ENCODE assay signal across 15 cellular contexts in genomic region chr3:56838441-56838840, GRCh38. TPM values are rescaled to one million over a fixed set of nuclear protein-coding genes. Genes with fewer than 3 reads are reported as not detected.
A peak's percentile ranks its signal among the peaks of the same experiment; 100 is the strongest.
DNase-seq lines count a peak whose midpoint lies in the region; ATAC-seq and TF ChIP-seq lines count a peak whose summit lies in the region.
"Had no signal": no experiment of that assay in that cellular context is flagged by ENCODE, and none has a peak within 500 bp of the region (broad histone marks: within the 10 kb centered on the region; RNA-seq: fewer than 3 reads in every experiment).

No MANE protein-coding gene starts in this region.

- peak overlapping the region; percentile 22 for H3K27ac Mint-ChIP-seq in activated naive CD8-positive, alpha-beta T cell treated with anti-CD3 and anti-CD28 coated beads for 36 hours
- no peak overlapping the region for H3K27ac Mint-ChIP-seq in activated naive CD8-positive, alpha-beta T cell treated with anti-CD3 and anti-CD28 coated beads, Interleukin-2, amount 50 U/mL, for 24 hours
- H3K27ac Mint-ChIP-seq in mesothelial cell of epicardium: peak overlapping the region; percentile 45
- H3K27ac Mint-ChIP-seq: CD14-positive monocyte had no signal

- no peak for DNase-seq in activated naive CD8-positive, alpha-beta T cell treated with anti-CD3 and anti-CD28 coated beads for 36 hours
- DNase-seq in activated naive CD8-positive, alpha-beta T cell treated with anti-CD3 and anti-CD28 coated beads, Interleukin-2, amount 50 U/mL, for 24 hours: no peak
- DNase-seq in OCI-M1 (lab: John Stamatoyannopoulos, UW): peak; percentile 26
- no peak for DNase-seq in mesothelial cell of epicardium (ENCODE audit: low spot score in 2 of 2, unreplicated experiment in 2 of 2)
- DNase-seq in HuH-7.5 (ENCODE audit: low spot score): no peak
- DNase-seq in NCI-H446 treated with DMSO at 0.1 percent for 48 hours (lab: John Stamatoyannopoulos, UW): no peak
- DNase-seq: Calu3; DMS79 treated with DMSO at 0.1 percent for 48 hours; NCI-H1092; NCI-H1694 treated with DMSO at 0.1 percent for 48 hours; NK-92 treated with Interleukin-12 subunit alpha and Interleukin-12 subunit beta, amount 100 ng/mL, for 24 hours had no signal

- no peak for TF ChIP-seq CTCF in mesothelial cell of epicardium (IDR thresholded peaks at IDR 0.05; ENCODE audit: unreplicated experiment)

- H3K27me3 Mint-ChIP-seq in activated naive CD8-positive, alpha-beta T cell treated with anti-CD3 and anti-CD28 coated beads for 36 hours: no peaks in the 10 kb centered on the region
- no peaks in the 10 kb centered on the region for H3K27me3 Mint-ChIP-seq in activated naive CD8-positive, alpha-beta T cell treated with anti-CD3 and anti-CD28 coated beads, Interleukin-2, amount 50 U/mL, for 24 hours
- no peaks in the 10 kb centered on the region for H3K27me3 Mint-ChIP-seq in mesothelial cell of epicardium (ENCODE audit: low read depth)
- H3K27me3 Mint-ChIP-seq: IgD-negative memory B cell had no signal

- peaks cover 37% of the 10 kb centered on the region for H3K4me1 Mint-ChIP-seq in activated naive CD8-positive, alpha-beta T cell treated with anti-CD3 and anti-CD28 coated beads for 36 hours
- peaks cover 24% of the 10 kb centered on the region for H3K4me1 Mint-ChIP-seq in activated naive CD8-positive, alpha-beta T cell treated with anti-CD3 and anti-CD28 coated beads, Interleukin-2, amount 50 U/mL, for 24 hours
- H3K4me1 Mint-ChIP-seq in mesothelial cell of epicardium: peaks cover 17% of the 10 kb centered on the region

- peaks cover 1% of the 10 kb centered on the region for H3K9me3 Mint-ChIP-seq in activated naive CD8-positive, alpha-beta T cell treated with anti-CD3 and anti-CD28 coated beads for 36 hours
- no peaks in the 10 kb centered on the region for H3K9me3 Mint-ChIP-seq in activated naive CD8-positive, alpha-beta T cell treated with anti-CD3 and anti-CD28 coated beads, Interleukin-2, amount 50 U/mL, for 24 hours
- no peaks in the 10 kb centered on the region for H3K9me3 Mint-ChIP-seq in mesothelial cell of epicardium
- H3K9me3 Mint-ChIP-seq: CD14-positive monocyte, IgD-negative memory B cell had no signal

- no peak for ATAC-seq in activated naive CD8-positive, alpha-beta T cell treated with anti-CD3 and anti-CD28 coated beads, Interleukin-2, amount 50 U/mL, for 24 hours
- ATAC-seq in HG03095 (IDR thresholded peaks at IDR 0.05; ENCODE audit: unreplicated experiment): no peak
- ATAC-seq: HCT116 had no signal

- no peak overlapping the region for H3K4me3 Mint-ChIP-seq in activated naive CD8-positive, alpha-beta T cell treated with anti-CD3 and anti-CD28 coated beads for 36 hours
- H3K4me3 Mint-ChIP-seq in activated naive CD8-positive, alpha-beta T cell treated with anti-CD3 and anti-CD28 coated beads, Interleukin-2, amount 50 U/mL, for 24 hours: no peak overlapping the region
- no peak overlapping the region for H3K4me3 Mint-ChIP-seq in mesothelial cell of epicardium
- H3K4me3 Mint-ChIP-seq: CD14-positive monocyte, IgD-negative memory B cell had no signal

- H3K36me3 Mint-ChIP-seq in activated naive CD8-positive, alpha-beta T cell treated with anti-CD3 and anti-CD28 coated beads for 36 hours: peaks cover 18% of the 10 kb centered on the region
- peaks cover 5% of the 10 kb centered on the region for H3K36me3 Mint-ChIP-seq in activated naive CD8-positive, alpha-beta T cell treated with anti-CD3 and anti-CD28 coated beads, Interleukin-2, amount 50 U/mL, for 24 hours (ENCODE audit: low read depth)
- no peaks in the 10 kb centered on the region for H3K36me3 Mint-ChIP-seq in mesothelial cell of epicardium

RNA-seq across cellular contexts. Expression of gene ARHGEF3, which starts 36.7 kb away (rescaled TPM):
- 10 to 100 TPM; 81.2 to 88.2 TPM for total RNA-seq in activated naive CD8-positive, alpha-beta T cell treated with anti-CD3 and anti-CD28 coated beads for 36 hours
- 28.7 to 31.7 TPM (median 29.0 TPM) in 3 replicates for total RNA-seq in mesothelial cell of epicardium
